Comparison of ENCODE assay signal across 8 cellular contexts in genomic region chr2:222318026-222318711, GRCh38.
A peak's percentile ranks its signal among the peaks of the same experiment; 100 is the strongest.
DNase-seq lines count a peak whose midpoint lies in the region; ATAC-seq lines count a peak whose summit lies in the region.

No MANE protein-coding gene starts in this region.

- no peaks in the 10 kb centered on the region for H3K9me3 ChIP-seq in BLaER1 treated with 17β-estradiol and CSF1 and Interleukin-3, amounts not matched to agents 10 nM and 100 nM (replicated peaks in 1 of 11)
- no peaks in the 10 kb centered on the region for H3K9me3 ChIP-seq in subcutaneous abdominal adipose tissue (ENCODE audit: control insufficient read depth in 5 of 5, low read length in 5 of 5)

- peaks cover 4 to 6% of the 10 kb centered on the region in 2 donors for H3K4me1 Mint-ChIP-seq in effector memory CD8-positive, alpha-beta T cell (ENCODE audit: low read depth in 2 of 2)
- peaks cover 4% of the 10 kb centered on the region for H3K4me1 Mint-ChIP-seq in memory B cell

- peak overlapping the region in 10 of 11 experiments; percentile 57 to 96 (median 90); a peak in 20 of 22 replicates for H3K27ac ChIP-seq in BLaER1 treated with 17β-estradiol and CSF1 and Interleukin-3, amounts not matched to agents 10 nM and 100 nM
- no peak overlapping the region for H3K27ac ChIP-seq in subcutaneous abdominal adipose tissue (ENCODE audit: low read depth, low read length)

- peaks cover 40 to 54% (median 45%) of the 10 kb centered on the region in 10 experiments for H3K4me1 ChIP-seq in BLaER1 treated with 17β-estradiol and CSF1 and Interleukin-3, amounts not matched to agents 10 nM and 100 nM
- H3K4me1 ChIP-seq in subcutaneous abdominal adipose tissue (ENCODE audit: control insufficient read depth in 5 of 5, insufficient read depth in 5 of 5, low read length in 5 of 5) = peaks cover 0 to 25% (median 19%) of the 10 kb centered on the region in 5 donors

- H4K20me1 ChIP-seq in BLaER1 treated with 17β-estradiol and CSF1 and Interleukin-3, amounts not matched to agents 10 nM and 100 nM = peaks cover 0 to 33% (median 4%) of the 10 kb centered on the region in 11 experiments; a peak in 5 of 22 replicates

- H3K27ac Mint-ChIP-seq in effector memory CD8-positive, alpha-beta T cell = no peak overlapping the region
- H3K27ac Mint-ChIP-seq in memory B cell = no peak overlapping the region

- peak overlapping the region; percentile 90 to 99 (median 98) for H3K4me2 ChIP-seq in BLaER1 treated with 17β-estradiol and CSF1 and Interleukin-3, amounts not matched to agents 10 nM and 100 nM

- ATAC-seq in GM18508 (IDR thresholded peaks at IDR 0.05; ENCODE audit: insufficient read depth, unreplicated experiment) = peak; percentile 26
- ATAC-seq in HG02852 (IDR thresholded peaks at IDR 0.05; ENCODE audit: unreplicated experiment) = peak; percentile 50
- ATAC-seq in effector memory CD8-positive, alpha-beta T cell (replicated peaks) = peak; percentile 38
- ATAC-seq in memory B cell (ENCODE audit: low read depth) = peak; percentile 53

- H3K4me3 Mint-ChIP-seq in effector memory CD8-positive, alpha-beta T cell = peak overlapping the region; percentile 73 to 78
- H3K4me3 Mint-ChIP-seq in memory B cell = peak overlapping the region; percentile 84

- peaks cover 3% of the 10 kb centered on the region for H3K36me3 Mint-ChIP-seq in effector memory CD8-positive, alpha-beta T cell (ENCODE audit: insufficient read depth)
- H3K36me3 Mint-ChIP-seq in memory B cell = no peaks in the 10 kb centered on the region

- DNase-seq in NCI-H1092 treated with DMSO at 0.1 percent for 48 hours (lab: John Stamatoyannopoulos, UW) = peak; percentile 81
- DNase-seq in SW480 (ENCODE audit: low spot score) = peak; percentile 78
- no peak for DNase-seq in effector memory CD8-positive, alpha-beta T cell
- peak; percentile 44 to 60 for DNase-seq in memory B cell (ENCODE audit: low spot score in 2 of 2)

- no peaks in the 10 kb centered on the region for H3K9me3 Mint-ChIP-seq in effector memory CD8-positive, alpha-beta T cell
- no peaks in the 10 kb centered on the region for H3K9me3 Mint-ChIP-seq in memory B cell

- H3K4me3 ChIP-seq in BLaER1 treated with 17β-estradiol and CSF1 and Interleukin-3, amounts not matched to agents 10 nM and 100 nM = peak overlapping the region; percentile 63 to 82 (median 76)
- H3K4me3 ChIP-seq in subcutaneous abdominal adipose tissue (ENCODE audit: low read depth in 1 of 5, low read length in 5 of 5) = peak overlapping the region; percentile 45 to 76 (median 63)

- H3K36me3 ChIP-seq in BLaER1 treated with 17β-estradiol and CSF1 and Interleukin-3, amounts not matched to agents 10 nM and 100 nM = no peaks in the 10 kb centered on the region
- H3K36me3 ChIP-seq in subcutaneous abdominal adipose tissue (ENCODE audit: control insufficient read depth in 5 of 5, insufficient read depth in 5 of 5, low read length in 5 of 5) = no peaks in the 10 kb centered on the region

- peaks cover 37 to 69% of the 10 kb centered on the region in 2 donors for H3K27me3 Mint-ChIP-seq in effector memory CD8-positive, alpha-beta T cell
- peaks cover 11% of the 10 kb centered on the region for H3K27me3 Mint-ChIP-seq in memory B cell

- H3K27me3 ChIP-seq in BLaER1 treated with 17β-estradiol and CSF1 and Interleukin-3, amounts not matched to agents 10 nM and 100 nM = peaks cover 6 to 30% (median 13%) of the 10 kb centered on the region in 11 experiments; a peak in 21 of 22 replicates
- H3K27me3 ChIP-seq in subcutaneous abdominal adipose tissue (ENCODE audit: control insufficient read depth in 5 of 5, insufficient read depth in 4 of 5, low read length in 5 of 5) = peaks cover 11 to 49% (median 36%) of the 10 kb centered on the region in 5 donors

- peak overlapping the region; percentile 64 to 95 (median 88); a peak in 21 of 22 replicates for H3K9ac ChIP-seq in BLaER1 treated with 17β-estradiol and CSF1 and Interleukin-3, amounts not matched to agents 10 nM and 100 nM
- no peak overlapping the region for H3K9ac ChIP-seq in subcutaneous abdominal adipose tissue (ENCODE audit: low read length in 5 of 5)

Comparison
In these comparisons a context has a peak if more than half of its experiments do, and no peak if none do; other contexts are left out.
1. H3K9ac ChIP-seq: peak in BLaER1 treated with 17β-estradiol and CSF1 and Interleukin-3, amounts not matched to agents 10 nM and 100 nM (11 of 11); none in subcutaneous abdominal adipose tissue (0 of 5).
2. DNase-seq: peak in NCI-H1092 treated with DMSO at 0.1 percent for 48 hours (single experiment), SW480 (single experiment) and memory B cell (2 of 2); none in effector memory CD8-positive, alpha-beta T cell (0 of 3).
3. Peak in every context shown above with its lines, with median percentiles within 50 percentile points of each other: ATAC-seq.